In genomic region chr3:121749276-121750086, GRCh38 we compare ENCODE assay signal across 1 cellular context.
TF ChIP-seq lines count a peak whose summit lies in the region.

A gene with protein sequence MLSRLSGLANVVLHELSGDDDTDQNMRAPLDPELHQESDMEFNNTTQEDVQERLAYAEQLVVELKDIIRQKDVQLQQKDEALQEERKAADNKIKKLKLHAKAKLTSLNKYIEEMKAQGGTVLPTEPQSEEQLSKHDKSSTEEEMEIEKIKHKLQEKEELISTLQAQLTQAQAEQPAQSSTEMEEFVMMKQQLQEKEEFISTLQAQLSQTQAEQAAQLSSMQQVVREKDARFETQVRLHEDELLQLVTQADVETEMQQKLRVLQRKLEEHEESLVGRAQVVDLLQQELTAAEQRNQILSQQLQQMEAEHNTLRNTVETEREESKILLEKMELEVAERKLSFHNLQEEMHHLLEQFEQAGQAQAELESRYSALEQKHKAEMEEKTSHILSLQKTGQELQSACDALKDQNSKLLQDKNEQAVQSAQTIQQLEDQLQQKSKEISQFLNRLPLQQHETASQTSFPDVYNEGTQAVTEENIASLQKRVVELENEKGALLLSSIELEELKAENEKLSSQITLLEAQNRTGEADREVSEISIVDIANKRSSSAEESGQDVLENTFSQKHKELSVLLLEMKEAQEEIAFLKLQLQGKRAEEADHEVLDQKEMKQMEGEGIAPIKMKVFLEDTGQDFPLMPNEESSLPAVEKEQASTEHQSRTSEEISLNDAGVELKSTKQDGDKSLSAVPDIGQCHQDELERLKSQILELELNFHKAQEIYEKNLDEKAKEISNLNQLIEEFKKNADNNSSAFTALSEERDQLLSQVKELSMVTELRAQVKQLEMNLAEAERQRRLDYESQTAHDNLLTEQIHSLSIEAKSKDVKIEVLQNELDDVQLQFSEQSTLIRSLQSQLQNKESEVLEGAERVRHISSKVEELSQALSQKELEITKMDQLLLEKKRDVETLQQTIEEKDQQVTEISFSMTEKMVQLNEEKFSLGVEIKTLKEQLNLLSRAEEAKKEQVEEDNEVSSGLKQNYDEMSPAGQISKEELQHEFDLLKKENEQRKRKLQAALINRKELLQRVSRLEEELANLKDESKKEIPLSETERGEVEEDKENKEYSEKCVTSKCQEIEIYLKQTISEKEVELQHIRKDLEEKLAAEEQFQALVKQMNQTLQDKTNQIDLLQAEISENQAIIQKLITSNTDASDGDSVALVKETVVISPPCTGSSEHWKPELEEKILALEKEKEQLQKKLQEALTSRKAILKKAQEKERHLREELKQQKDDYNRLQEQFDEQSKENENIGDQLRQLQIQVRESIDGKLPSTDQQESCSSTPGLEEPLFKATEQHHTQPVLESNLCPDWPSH (N-terminal part only) (minus strand): TSS chr3:121749741. CDS start chr3:121730971, 18,770 bp downstream.

TF ChIP-seq in HEK293, 187 proteins besides CTCF, POLR2A, EP300 and RAD21 (continued from another document and continues in another):
- no peak for TF ChIP-seq KLF8 (tag by site-specific recombination; IDR thresholded peaks at IDR 0.05)
- TF ChIP-seq YY2 (tag by site-specific recombination; IDR thresholded peaks at IDR 0.05): no peak
- TF ChIP-seq ZNF571 (tag by site-specific recombination; IDR thresholded peaks at IDR 0.05): no peak
- TF ChIP-seq ZNF48 (tag by site-specific recombination; IDR thresholded peaks at IDR 0.05): no peak
- no peak for TF ChIP-seq ZNF132 (tag by site-specific recombination; IDR thresholded peaks at IDR 0.05; ENCODE audit: borderline replicate concordance)
- no peak for TF ChIP-seq ZNF791 (tag by site-specific recombination; IDR thresholded peaks at IDR 0.05)
- TF ChIP-seq ZIC2 (tag by site-specific recombination; IDR thresholded peaks at IDR 0.05): no peak
- no peak for TF ChIP-seq ZNF777 (tag by site-specific recombination; IDR thresholded peaks at IDR 0.05; ENCODE audit: borderline replicate concordance)
- TF ChIP-seq KLF10 (tag by site-specific recombination; IDR thresholded peaks at IDR 0.05): no peak
- no peak for TF ChIP-seq INSM2 (tag by site-specific recombination; IDR thresholded peaks at IDR 0.05)
- TF ChIP-seq, protein P1, sequence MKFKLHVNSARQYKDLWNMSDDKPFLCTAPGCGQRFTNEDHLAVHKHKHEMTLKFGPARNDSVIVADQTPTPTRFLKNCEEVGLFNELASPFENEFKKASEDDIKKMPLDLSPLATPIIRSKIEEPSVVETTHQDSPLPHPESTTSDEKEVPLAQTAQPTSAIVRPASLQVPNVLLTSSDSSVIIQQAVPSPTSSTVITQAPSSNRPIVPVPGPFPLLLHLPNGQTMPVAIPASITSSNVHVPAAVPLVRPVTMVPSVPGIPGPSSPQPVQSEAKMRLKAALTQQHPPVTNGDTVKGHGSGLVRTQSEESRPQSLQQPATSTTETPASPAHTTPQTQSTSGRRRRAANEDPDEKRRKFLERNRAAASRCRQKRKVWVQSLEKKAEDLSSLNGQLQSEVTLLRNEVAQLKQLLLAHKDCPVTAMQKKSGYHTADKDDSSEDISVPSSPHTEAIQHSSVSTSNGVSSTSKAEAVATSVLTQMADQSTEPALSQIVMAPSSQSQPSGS (tag by site-specific recombination; IDR thresholded peaks at IDR 0.05; ENCODE audit: low read depth): no peak
- TF ChIP-seq ZNF2 (tag by site-specific recombination; IDR thresholded peaks at IDR 0.05): peak; percentile 33; the same call in 1 of the 2 replicates
- TF ChIP-seq, protein P2, sequence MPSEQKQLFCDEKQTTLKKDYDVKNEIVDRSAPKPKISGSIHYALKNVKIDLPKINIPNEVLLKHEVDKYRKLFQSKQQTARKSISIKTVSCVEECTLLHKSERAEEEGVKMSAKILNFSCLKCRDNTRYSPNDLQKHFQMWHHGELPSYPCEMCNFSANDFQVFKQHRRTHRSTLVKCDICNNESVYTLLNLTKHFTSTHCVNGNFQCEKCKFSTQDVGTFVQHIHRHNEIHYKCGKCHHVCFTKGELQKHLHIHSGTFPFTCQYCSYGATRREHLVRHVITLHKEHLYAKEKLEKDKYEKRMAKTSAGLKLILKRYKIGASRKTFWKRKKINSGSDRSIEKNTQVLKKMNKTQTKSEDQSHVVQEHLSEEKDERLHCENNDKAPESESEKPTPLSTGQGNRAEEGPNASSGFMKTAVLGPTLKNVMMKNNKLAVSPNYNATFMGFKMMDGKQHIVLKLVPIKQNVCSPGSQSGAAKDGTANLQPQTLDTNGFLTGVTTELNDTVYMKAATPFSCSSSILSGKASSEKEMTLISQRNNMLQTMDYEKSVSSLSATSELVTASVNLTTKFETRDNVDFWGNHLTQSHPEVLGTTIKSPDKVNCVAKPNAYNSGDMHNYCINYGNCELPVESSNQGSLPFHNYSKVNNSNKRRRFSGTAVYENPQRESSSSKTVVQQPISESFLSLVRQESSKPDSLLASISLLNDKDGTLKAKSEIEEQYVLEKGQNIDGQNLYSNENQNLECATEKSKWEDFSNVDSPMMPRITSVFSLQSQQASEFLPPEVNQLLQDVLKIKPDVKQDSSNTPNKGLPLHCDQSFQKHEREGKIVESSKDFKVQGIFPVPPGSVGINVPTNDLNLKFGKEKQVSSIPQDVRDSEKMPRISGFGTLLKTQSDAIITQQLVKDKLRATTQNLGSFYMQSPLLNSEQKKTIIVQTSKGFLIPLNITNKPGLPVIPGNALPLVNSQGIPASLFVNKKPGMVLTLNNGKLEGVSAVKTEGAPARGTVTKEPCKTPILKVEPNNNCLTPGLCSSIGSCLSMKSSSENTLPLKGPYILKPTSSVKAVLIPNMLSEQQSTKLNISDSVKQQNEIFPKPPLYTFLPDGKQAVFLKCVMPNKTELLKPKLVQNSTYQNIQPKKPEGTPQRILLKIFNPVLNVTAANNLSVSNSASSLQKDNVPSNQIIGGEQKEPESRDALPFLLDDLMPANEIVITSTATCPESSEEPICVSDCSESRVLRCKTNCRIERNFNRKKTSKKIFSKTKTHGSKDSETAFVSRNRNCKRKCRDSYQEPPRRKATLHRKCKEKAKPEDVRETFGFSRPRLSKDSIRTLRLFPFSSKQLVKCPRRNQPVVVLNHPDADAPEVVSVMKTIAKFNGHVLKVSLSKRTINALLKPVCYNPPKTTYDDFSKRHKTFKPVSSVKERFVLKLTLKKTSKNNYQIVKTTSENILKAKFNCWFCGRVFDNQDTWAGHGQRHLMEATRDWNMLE (tag by site-specific recombination; conservative IDR thresholded peaks at IDR 0.05; ENCODE audit: low read depth): peak; percentile 99
- no peak for TF ChIP-seq ZNF324 (tag by site-specific recombination; IDR thresholded peaks at IDR 0.05)
- TF ChIP-seq ZNF623 (tag by site-specific recombination; IDR thresholded peaks at IDR 0.05): no peak
- TF ChIP-seq ZNF473 (tag by site-specific recombination; IDR thresholded peaks at IDR 0.05): no peak
- no peak for TF ChIP-seq ZNF423 (tag by site-specific recombination; IDR thresholded peaks at IDR 0.05)
- TF ChIP-seq ZSCAN23 (tag by site-specific recombination; IDR thresholded peaks at IDR 0.05): no peak
- TF ChIP-seq MEIS1 (CRISPR knock-in tag; IDR thresholded peaks at IDR 0.05; ENCODE audit: borderline replicate concordance): no peak
- no peak for TF ChIP-seq TSHZ1 (tag by site-specific recombination; IDR thresholded peaks at IDR 0.05; ENCODE audit: borderline replicate concordance)
- no peak for TF ChIP-seq ZNF169 (tag by site-specific recombination; IDR thresholded peaks at IDR 0.05)
- TF ChIP-seq ZNF302 (tag by site-specific recombination; IDR thresholded peaks at IDR 0.05; ENCODE audit: low read depth): no peak
- no peak for TF ChIP-seq KLF1 (tag by site-specific recombination; IDR thresholded peaks at IDR 0.05)
- no peak for TF ChIP-seq MYNN (tag by site-specific recombination; IDR thresholded peaks at IDR 0.05; ENCODE audit: borderline replicate concordance)
- 0 out of 2 replicates have a peak, but pooled peaks have one; percentile 7 for TF ChIP-seq ZBTB48 (tag by site-specific recombination; IDR thresholded peaks at IDR 0.05)
- TF ChIP-seq ZNF292 (tag by site-specific recombination; IDR thresholded peaks at IDR 0.05; ENCODE audit: borderline replicate concordance, low read depth): no peak
- no peak for TF ChIP-seq ZNF266 (tag by site-specific recombination; IDR thresholded peaks at IDR 0.05; ENCODE audit: low read depth)
- TF ChIP-seq, protein P3, sequence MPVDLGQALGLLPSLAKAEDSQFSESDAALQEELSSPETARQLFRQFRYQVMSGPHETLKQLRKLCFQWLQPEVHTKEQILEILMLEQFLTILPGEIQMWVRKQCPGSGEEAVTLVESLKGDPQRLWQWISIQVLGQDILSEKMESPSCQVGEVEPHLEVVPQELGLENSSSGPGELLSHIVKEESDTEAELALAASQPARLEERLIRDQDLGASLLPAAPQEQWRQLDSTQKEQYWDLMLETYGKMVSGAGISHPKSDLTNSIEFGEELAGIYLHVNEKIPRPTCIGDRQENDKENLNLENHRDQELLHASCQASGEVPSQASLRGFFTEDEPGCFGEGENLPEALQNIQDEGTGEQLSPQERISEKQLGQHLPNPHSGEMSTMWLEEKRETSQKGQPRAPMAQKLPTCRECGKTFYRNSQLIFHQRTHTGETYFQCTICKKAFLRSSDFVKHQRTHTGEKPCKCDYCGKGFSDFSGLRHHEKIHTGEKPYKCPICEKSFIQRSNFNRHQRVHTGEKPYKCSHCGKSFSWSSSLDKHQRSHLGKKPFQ (tag by site-specific recombination; IDR thresholded peaks at IDR 0.05): no peak; the same call in 1 of the 2 replicates
- TF ChIP-seq BCL6B (tag by site-specific recombination; IDR thresholded peaks at IDR 0.05): no peak
- TF ChIP-seq ZBTB11 (tag by site-specific recombination; conservative IDR thresholded peaks at IDR 0.05; ENCODE audit: low read depth): peak; percentile 82
- no peak for TF ChIP-seq ZNF549 (tag by site-specific recombination; IDR thresholded peaks at IDR 0.05)
- TF ChIP-seq ZBTB21 (tag by site-specific recombination; IDR thresholded peaks at IDR 0.05): no peak
